In the genomic region with DNA sequence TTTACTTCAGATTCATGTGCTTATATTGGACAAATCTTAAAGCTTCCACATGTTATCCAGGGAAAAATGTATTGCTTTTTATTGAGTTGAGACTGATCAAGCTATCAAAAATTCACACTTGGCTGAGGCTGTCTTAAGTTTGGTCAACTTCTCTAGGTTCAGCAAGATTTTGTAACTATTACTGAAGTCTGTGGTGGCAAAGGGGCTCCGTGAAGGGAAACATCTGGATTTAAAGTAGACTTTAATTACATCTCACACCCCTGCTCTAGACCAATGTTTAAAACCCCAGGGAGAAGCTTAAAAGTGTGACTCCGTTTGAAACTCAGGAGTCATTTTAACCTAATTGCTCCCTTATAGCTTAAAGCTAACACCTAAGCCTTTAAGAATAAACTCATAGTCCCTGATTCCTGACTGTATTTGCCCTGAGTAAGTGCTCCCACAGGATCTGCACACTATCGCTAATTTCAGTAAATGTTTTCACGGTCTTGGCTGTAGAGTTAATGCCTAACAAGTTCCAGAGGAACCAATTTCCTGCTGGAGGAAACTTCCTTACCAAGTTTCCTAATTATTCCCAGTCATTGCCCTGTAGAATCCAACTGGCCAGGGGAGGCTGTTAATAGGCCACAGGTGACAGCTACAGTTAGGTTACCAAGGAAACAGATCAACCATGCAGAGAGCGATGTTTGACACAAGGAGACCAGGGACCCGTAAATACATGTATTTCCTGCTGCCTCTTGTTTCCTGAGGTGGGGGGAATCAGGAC, we compare ENCODE assay signal across 1 cellular context.
TF ChIP-seq lines count a peak whose summit lies in the region.

No MANE protein-coding gene starts in this region.

TF ChIP-seq in GM12878, 131 proteins besides CTCF, POLR2A, EP300 and RAD21:
- TF ChIP-seq IKZF2 (IDR thresholded peaks at IDR 0.05) (peak; percentile 28 to 33; a peak in 2 of 4 replicates), RB1 (IDR thresholded peaks at IDR 0.05; ENCODE audit: borderline replicate concordance) (no peak), ASH2L (IDR thresholded peaks at IDR 0.05; ENCODE audit: borderline replicate concordance, low read depth) (no peak), NBN (IDR thresholded peaks at IDR 0.05) (no peak), ETV6 (conservative IDR thresholded peaks at IDR 0.05 in 1 of 2, IDR thresholded peaks at IDR 0.05 in 1 of 2; ENCODE audit: borderline replicate concordance in 1 of 2, low read depth in 1 of 2) (no peak), RCOR1 (conservative IDR thresholded peaks at IDR 0.05; ENCODE audit: low read depth, low read length) (no peak), CHD1 (IDR thresholded peaks at IDR 0.05; ENCODE audit: low read depth, low read length) (no peak), CHD2 (IDR thresholded peaks at IDR 0.05; ENCODE audit: borderline replicate concordance, low read depth, low read length) (no peak), MXI1 (IDR thresholded peaks at IDR 0.05; ENCODE audit: low read depth, low read length) (no peak), CBX3 (IDR thresholded peaks at IDR 0.05; ENCODE audit: borderline replicate concordance, low read depth) (no peak), SIX5 (IDR thresholded peaks at IDR 0.05; ENCODE audit: low read depth, low read length, severe bottlenecking) (no peak), IRF4 (IDR thresholded peaks at IDR 0.05; ENCODE audit: low read depth, low read length) (no peak), SMARCA5 (IDR thresholded peaks at IDR 0.05) (no peak), FOXM1 (IDR thresholded peaks at IDR 0.05; ENCODE audit: low read depth, low read length) (no peak), RELA (IDR thresholded peaks at IDR 0.05; ENCODE audit: borderline replicate concordance, partially characterized antibody) (no peak), STAT3 (IDR thresholded peaks at IDR 0.05; ENCODE audit: low read depth, low read length) (no peak), MTA2 (IDR thresholded peaks at IDR 0.05; ENCODE audit: low read depth) (peak; percentile 34; the same call in 1 of the 2 replicates), SP1 (IDR thresholded peaks at IDR 0.05; ENCODE audit: low read depth, low read length) (no peak), IKZF1 (conservative IDR thresholded peaks at IDR 0.05) (peak; percentile 20; the same call in 1 of the 2 replicates), CREM (IDR thresholded peaks at IDR 0.05; ENCODE audit: low read depth) (no peak), JUNB (IDR thresholded peaks at IDR 0.05) (no peak), NFXL1 (IDR thresholded peaks at IDR 0.05; ENCODE audit: borderline replicate concordance) (no peak), MYB (IDR thresholded peaks at IDR 0.05; ENCODE audit: borderline replicate concordance, low read depth, low read length) (no peak), SMAD1 (IDR thresholded peaks at IDR 0.05; ENCODE audit: low read depth, partially characterized antibody) (no peak), RBBP5 (conservative IDR thresholded peaks at IDR 0.05) (no peak)
- TF ChIP-seq, protein P1, sequence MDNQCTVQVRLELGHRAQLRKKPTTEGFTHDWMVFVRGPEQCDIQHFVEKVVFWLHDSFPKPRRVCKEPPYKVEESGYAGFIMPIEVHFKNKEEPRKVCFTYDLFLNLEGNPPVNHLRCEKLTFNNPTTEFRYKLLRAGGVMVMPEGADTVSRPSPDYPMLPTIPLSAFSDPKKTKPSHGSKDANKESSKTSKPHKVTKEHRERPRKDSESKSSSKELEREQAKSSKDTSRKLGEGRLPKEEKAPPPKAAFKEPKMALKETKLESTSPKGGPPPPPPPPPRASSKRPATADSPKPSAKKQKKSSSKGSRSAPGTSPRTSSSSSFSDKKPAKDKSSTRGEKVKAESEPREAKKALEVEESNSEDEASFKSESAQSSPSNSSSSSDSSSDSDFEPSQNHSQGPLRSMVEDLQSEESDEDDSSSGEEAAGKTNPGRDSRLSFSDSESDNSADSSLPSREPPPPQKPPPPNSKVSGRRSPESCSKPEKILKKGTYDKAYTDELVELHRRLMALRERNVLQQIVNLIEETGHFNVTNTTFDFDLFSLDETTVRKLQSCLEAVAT (IDR thresholded peaks at IDR 0.05) = no peak
- TF ChIP-seq, protein P2, sequence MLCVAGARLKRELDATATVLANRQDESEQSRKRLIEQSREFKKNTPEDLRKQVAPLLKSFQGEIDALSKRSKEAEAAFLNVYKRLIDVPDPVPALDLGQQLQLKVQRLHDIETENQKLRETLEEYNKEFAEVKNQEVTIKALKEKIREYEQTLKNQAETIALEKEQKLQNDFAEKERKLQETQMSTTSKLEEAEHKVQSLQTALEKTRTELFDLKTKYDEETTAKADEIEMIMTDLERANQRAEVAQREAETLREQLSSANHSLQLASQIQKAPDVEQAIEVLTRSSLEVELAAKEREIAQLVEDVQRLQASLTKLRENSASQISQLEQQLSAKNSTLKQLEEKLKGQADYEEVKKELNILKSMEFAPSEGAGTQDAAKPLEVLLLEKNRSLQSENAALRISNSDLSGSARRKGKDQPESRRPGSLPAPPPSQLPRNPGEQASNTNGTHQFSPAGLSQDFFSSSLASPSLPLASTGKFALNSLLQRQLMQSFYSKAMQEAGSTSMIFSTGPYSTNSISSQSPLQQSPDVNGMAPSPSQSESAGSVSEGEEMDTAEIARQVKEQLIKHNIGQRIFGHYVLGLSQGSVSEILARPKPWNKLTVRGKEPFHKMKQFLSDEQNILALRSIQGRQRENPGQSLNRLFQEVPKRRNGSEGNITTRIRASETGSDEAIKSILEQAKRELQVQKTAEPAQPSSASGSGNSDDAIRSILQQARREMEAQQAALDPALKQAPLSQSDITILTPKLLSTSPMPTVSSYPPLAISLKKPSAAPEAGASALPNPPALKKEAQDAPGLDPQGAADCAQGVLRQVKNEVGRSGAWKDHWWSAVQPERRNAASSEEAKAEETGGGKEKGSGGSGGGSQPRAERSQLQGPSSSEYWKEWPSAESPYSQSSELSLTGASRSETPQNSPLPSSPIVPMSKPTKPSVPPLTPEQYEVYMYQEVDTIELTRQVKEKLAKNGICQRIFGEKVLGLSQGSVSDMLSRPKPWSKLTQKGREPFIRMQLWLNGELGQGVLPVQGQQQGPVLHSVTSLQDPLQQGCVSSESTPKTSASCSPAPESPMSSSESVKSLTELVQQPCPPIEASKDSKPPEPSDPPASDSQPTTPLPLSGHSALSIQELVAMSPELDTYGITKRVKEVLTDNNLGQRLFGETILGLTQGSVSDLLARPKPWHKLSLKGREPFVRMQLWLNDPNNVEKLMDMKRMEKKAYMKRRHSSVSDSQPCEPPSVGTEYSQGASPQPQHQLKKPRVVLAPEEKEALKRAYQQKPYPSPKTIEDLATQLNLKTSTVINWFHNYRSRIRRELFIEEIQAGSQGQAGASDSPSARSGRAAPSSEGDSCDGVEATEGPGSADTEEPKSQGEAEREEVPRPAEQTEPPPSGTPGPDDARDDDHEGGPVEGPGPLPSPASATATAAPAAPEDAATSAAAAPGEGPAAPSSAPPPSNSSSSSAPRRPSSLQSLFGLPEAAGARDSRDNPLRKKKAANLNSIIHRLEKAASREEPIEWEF (IDR thresholded peaks at IDR 0.05; ENCODE audit: insufficient replicate concordance, low read depth, low read length) = no peak
- TF ChIP-seq, protein P3, sequence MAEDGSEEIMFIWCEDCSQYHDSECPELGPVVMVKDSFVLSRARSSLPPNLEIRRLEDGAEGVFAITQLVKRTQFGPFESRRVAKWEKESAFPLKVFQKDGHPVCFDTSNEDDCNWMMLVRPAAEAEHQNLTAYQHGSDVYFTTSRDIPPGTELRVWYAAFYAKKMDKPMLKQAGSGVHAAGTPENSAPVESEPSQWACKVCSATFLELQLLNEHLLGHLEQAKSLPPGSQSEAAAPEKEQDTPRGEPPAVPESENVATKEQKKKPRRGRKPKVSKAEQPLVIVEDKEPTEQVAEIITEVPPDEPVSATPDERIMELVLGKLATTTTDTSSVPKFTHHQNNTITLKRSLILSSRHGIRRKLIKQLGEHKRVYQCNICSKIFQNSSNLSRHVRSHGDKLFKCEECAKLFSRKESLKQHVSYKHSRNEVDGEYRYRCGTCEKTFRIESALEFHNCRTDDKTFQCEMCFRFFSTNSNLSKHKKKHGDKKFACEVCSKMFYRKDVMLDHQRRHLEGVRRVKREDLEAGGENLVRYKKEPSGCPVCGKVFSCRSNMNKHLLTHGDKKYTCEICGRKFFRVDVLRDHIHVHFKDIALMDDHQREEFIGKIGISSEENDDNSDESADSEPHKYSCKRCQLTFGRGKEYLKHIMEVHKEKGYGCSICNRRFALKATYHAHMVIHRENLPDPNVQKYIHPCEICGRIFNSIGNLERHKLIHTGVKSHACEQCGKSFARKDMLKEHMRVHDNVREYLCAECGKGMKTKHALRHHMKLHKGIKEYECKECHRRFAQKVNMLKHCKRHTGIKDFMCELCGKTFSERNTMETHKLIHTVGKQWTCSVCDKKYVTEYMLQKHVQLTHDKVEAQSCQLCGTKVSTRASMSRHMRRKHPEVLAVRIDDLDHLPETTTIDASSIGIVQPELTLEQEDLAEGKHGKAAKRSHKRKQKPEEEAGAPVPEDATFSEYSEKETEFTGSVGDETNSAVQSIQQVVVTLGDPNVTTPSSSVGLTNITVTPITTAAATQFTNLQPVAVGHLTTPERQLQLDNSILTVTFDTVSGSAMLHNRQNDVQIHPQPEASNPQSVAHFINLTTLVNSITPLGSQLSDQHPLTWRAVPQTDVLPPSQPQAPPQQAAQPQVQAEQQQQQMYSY (CRISPR knock-in tag; IDR thresholded peaks at IDR 0.05) = no peak
- TF ChIP-seq, protein P4, sequence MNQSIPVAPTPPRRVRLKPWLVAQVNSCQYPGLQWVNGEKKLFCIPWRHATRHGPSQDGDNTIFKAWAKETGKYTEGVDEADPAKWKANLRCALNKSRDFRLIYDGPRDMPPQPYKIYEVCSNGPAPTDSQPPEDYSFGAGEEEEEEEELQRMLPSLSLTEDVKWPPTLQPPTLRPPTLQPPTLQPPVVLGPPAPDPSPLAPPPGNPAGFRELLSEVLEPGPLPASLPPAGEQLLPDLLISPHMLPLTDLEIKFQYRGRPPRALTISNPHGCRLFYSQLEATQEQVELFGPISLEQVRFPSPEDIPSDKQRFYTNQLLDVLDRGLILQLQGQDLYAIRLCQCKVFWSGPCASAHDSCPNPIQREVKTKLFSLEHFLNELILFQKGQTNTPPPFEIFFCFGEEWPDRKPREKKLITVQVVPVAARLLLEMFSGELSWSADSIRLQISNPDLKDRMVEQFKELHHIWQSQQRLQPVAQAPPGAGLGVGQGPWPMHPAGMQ (IDR thresholded peaks at IDR 0.05; ENCODE audit: borderline replicate concordance) = no peak
- TF ChIP-seq, protein P5, sequence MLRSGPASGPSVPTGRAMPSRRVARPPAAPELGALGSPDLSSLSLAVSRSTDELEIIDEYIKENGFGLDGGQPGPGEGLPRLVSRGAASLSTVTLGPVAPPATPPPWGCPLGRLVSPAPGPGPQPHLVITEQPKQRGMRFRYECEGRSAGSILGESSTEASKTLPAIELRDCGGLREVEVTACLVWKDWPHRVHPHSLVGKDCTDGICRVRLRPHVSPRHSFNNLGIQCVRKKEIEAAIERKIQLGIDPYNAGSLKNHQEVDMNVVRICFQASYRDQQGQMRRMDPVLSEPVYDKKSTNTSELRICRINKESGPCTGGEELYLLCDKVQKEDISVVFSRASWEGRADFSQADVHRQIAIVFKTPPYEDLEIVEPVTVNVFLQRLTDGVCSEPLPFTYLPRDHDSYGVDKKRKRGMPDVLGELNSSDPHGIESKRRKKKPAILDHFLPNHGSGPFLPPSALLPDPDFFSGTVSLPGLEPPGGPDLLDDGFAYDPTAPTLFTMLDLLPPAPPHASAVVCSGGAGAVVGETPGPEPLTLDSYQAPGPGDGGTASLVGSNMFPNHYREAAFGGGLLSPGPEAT (IDR thresholded peaks at IDR 0.05; ENCODE audit: low read depth) = no peak
- TF ChIP-seq, protein P6, sequence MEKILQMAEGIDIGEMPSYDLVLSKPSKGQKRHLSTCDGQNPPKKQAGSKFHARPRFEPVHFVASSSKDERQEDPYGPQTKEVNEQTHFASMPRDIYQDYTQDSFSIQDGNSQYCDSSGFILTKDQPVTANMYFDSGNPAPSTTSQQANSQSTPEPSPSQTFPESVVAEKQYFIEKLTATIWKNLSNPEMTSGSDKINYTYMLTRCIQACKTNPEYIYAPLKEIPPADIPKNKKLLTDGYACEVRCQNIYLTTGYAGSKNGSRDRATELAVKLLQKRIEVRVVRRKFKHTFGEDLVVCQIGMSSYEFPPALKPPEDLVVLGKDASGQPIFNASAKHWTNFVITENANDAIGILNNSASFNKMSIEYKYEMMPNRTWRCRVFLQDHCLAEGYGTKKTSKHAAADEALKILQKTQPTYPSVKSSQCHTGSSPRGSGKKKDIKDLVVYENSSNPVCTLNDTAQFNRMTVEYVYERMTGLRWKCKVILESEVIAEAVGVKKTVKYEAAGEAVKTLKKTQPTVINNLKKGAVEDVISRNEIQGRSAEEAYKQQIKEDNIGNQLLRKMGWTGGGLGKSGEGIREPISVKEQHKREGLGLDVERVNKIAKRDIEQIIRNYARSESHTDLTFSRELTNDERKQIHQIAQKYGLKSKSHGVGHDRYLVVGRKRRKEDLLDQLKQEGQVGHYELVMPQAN (conservative IDR thresholded peaks at IDR 0.05) = no peak
- TF ChIP-seq, protein P7, sequence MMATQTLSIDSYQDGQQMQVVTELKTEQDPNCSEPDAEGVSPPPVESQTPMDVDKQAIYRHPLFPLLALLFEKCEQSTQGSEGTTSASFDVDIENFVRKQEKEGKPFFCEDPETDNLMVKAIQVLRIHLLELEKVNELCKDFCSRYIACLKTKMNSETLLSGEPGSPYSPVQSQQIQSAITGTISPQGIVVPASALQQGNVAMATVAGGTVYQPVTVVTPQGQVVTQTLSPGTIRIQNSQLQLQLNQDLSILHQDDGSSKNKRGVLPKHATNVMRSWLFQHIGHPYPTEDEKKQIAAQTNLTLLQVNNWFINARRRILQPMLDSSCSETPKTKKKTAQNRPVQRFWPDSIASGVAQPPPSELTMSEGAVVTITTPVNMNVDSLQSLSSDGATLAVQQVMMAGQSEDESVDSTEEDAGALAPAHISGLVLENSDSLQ (IDR thresholded peaks at IDR 0.05) = 0 out of 2 replicates have a peak, but pooled peaks have one; percentile 10
- TF ChIP-seq, protein P8, sequence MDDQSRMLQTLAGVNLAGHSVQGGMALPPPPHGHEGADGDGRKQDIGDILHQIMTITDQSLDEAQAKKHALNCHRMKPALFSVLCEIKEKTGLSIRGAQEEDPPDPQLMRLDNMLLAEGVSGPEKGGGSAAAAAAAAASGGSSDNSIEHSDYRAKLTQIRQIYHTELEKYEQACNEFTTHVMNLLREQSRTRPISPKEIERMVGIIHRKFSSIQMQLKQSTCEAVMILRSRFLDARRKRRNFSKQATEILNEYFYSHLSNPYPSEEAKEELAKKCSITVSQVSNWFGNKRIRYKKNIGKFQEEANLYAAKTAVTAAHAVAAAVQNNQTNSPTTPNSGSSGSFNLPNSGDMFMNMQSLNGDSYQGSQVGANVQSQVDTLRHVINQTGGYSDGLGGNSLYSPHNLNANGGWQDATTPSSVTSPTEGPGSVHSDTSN (IDR thresholded peaks at IDR 0.05; ENCODE audit: insufficient replicate concordance, low read depth, low read length) = no peak
- TF ChIP-seq, protein P9, sequence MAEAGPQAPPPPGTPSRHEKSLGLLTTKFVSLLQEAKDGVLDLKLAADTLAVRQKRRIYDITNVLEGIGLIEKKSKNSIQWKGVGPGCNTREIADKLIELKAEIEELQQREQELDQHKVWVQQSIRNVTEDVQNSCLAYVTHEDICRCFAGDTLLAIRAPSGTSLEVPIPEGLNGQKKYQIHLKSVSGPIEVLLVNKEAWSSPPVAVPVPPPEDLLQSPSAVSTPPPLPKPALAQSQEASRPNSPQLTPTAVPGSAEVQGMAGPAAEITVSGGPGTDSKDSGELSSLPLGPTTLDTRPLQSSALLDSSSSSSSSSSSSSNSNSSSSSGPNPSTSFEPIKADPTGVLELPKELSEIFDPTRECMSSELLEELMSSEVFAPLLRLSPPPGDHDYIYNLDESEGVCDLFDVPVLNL (IDR thresholded peaks at IDR 0.05; ENCODE audit: low read depth, low read length) = no peak
